In the genomic region with DNA sequence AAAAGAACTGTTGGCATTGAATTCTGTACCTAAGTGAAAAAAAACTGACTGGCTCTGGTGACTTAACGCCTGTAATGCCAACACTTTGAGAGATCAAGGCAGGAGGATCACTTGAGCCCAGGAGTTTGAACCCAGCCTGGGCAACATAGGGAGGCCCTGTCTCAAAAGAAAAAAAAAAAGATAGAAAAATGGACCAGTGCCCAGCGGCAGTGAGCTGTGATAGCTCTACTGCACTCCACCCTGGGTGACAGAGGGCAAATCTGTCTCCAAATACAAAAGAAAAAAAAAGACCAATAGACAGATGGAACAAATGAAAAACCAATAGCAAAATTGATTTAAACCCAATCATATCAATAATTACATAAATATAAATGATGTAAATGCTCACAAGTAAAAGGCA, we compare ENCODE assay signal across 6 cellular contexts. TPM values are rescaled to one million over a fixed set of nuclear protein-coding genes. Genes with fewer than 3 reads are reported as not detected.
DNase-seq lines count a peak whose midpoint lies in the region; ATAC-seq and TF ChIP-seq lines count a peak whose summit lies in the region.

No MANE protein-coding gene starts in this region.

- H3K4me3 Mint-ChIP-seq in CD4-positive, CD25-positive, alpha-beta regulatory T cell, result peak overlapping the region; percentile 48 to 77 (median 56)

- no peak overlapping the region for H3K18ac ChIP-seq in mesendoderm (ENCODE audit: low read length)

- H3K56ac ChIP-seq in mesendoderm (ENCODE audit: low read length), result no peak overlapping the region

- in situ Hi-C loops in astrocyte of the cerebellum (cut with HindIII; ENCODE audit: low sequenced_read_pairs), result no loop called here

- H3K4ac ChIP-seq in mesendoderm (ENCODE audit: low read depth, low read length), result no peak overlapping the region

- peaks cover 0 to 7% (median 3%) of the 10 kb centered on the region in 7 donors for H3K9me3 Mint-ChIP-seq in CD4-positive, CD25-positive, alpha-beta regulatory T cell

- H3K9ac ChIP-seq in mesendoderm (ENCODE audit: low read length), result peak overlapping the region; percentile 0

- no CpG with 5 or more reads among the region's 2 CpGs for WGBS in mesendoderm (ENCODE audit: extremely low coverage, insufficient coverage, low lambda C conversion rate)

- peaks cover under 1 to 1% of the 10 kb centered on the region in 2 experiments for H3K9me3 ChIP-seq in CD4-positive, CD25-positive, alpha-beta regulatory T cell (ENCODE audit: control insufficient read depth in 2 of 2, low read length in 2 of 2)

- no peak overlapping the region for H2BK15ac ChIP-seq in mesendoderm (replicated peaks; ENCODE audit: low read depth)

- no peak overlapping the region for H2BK120ac ChIP-seq in mesendoderm (ENCODE audit: low read depth, low read length)

- H3K79me2 ChIP-seq in mesendoderm (ENCODE audit: control insufficient read depth, insufficient read depth, low read length), result no peaks in the 10 kb centered on the region

- H3K27me3 ChIP-seq in CD4-positive, CD25-positive, alpha-beta regulatory T cell (ENCODE audit: control insufficient read depth, insufficient read depth, low read length), result no peaks in the 10 kb centered on the region
- H3K27me3 ChIP-seq in mesendoderm (ENCODE audit: insufficient read depth, low read length, poor library complexity), result peaks cover 5% of the 10 kb centered on the region

- no peak for DNase-seq in CD4-positive, CD25-positive, alpha-beta regulatory T cell
- DNase-seq in astrocyte of the cerebellum (ENCODE audit: low read depth) (no peak), mesendoderm (no peak), NOMO-1 (lab: John Stamatoyannopoulos, UW; ENCODE audit: unreplicated experiment in 2 of 2) (no peak), NCI-H2029 (lab: John Stamatoyannopoulos, UW) (no peak)
- no peak for DNase-seq in stimulated activated CD4-positive, alpha-beta T cell treated with anti-CD3 and anti-CD28 coated beads, Interleukin-15, amount 100 ng/mL, for 24 hours

- no peak overlapping the region for H4K5ac ChIP-seq in mesendoderm (ENCODE audit: low read length)

- peaks cover 7% of the 10 kb centered on the region for H3K27me3 Mint-ChIP-seq in CD4-positive, CD25-positive, alpha-beta regulatory T cell

- peaks cover 7% of the 10 kb centered on the region for H3K4me1 ChIP-seq in CD4-positive, CD25-positive, alpha-beta regulatory T cell (ENCODE audit: control insufficient read depth, insufficient read depth, low read length, poor library complexity, severe bottlenecking)
- H3K4me1 ChIP-seq in mesendoderm (ENCODE audit: control insufficient read depth, low read depth, low read length), result no peaks in the 10 kb centered on the region

- H4K8ac ChIP-seq in mesendoderm (ENCODE audit: low read depth, low read length), result no peak overlapping the region

- no peak for TF ChIP-seq CTCF in astrocyte of the cerebellum (IDR thresholded peaks at IDR 0.05; ENCODE audit: low read depth, low read length, missing control alignments)

- H3K79me1 ChIP-seq in mesendoderm (ENCODE audit: low read length), result no peaks in the 10 kb centered on the region

- H3K4me2 ChIP-seq in mesendoderm (ENCODE audit: low read length), result peak overlapping the region; percentile 59

- H3K23ac ChIP-seq in mesendoderm (ENCODE audit: low read length), result no peak overlapping the region

- H3K4me1 Mint-ChIP-seq in CD4-positive, CD25-positive, alpha-beta regulatory T cell, result peaks cover 0 to 14% (median 2%) of the 10 kb centered on the region in 4 donors

- H3K27ac Mint-ChIP-seq in CD4-positive, CD25-positive, alpha-beta regulatory T cell, result no peak overlapping the region

- H3K4me3 ChIP-seq in CD4-positive, CD25-positive, alpha-beta regulatory T cell (ENCODE audit: low read depth, low read length), result no peak overlapping the region
- H3K4me3 ChIP-seq in astrocyte of the cerebellum (ENCODE audit: low read depth, low read length), result peak overlapping the region; percentile 37
- H3K4me3 ChIP-seq in mesendoderm (ENCODE audit: low read length), result no peak overlapping the region

- H2BK5ac ChIP-seq in mesendoderm (ENCODE audit: low read length), result no peak overlapping the region

- peaks cover 2% of the 10 kb centered on the region for H3K36me3 Mint-ChIP-seq in CD4-positive, CD25-positive, alpha-beta regulatory T cell

- no peak overlapping the region for H2AK5ac ChIP-seq in mesendoderm (ENCODE audit: low read length)

- H3K36me3 ChIP-seq in CD4-positive, CD25-positive, alpha-beta regulatory T cell (ENCODE audit: control insufficient read depth, insufficient read depth, low read length), result no peaks in the 10 kb centered on the region
- no peaks in the 10 kb centered on the region for H3K36me3 ChIP-seq in mesendoderm (ENCODE audit: control insufficient read depth, insufficient read depth, low read length)

- ATAC-seq in CD4-positive, CD25-positive, alpha-beta regulatory T cell (ENCODE audit: low read depth in 2 of 2), result no peak

- H3K27ac ChIP-seq in CD4-positive, CD25-positive, alpha-beta regulatory T cell (ENCODE audit: insufficient read depth, low read length, poor library complexity, severe bottlenecking), result no peak overlapping the region
- no peak overlapping the region for H3K27ac ChIP-seq in mesendoderm (ENCODE audit: low read depth, low read length)

RNA-seq across cellular contexts. Expression of a gene that starts 0.7 kb away (rescaled TPM):
- 0.99 TPM for total RNA-seq in CD4-positive, CD25-positive, alpha-beta regulatory T cell
- under 1 TPM in 1 of 4 donors, not detected in 3; 0.25 TPM for polyA plus RNA-seq in CD4-positive, CD25-positive, alpha-beta regulatory T cell
- 0.34 TPM for polyA plus RNA-seq in mesendoderm (2013, experiment 1 of 2)
- polyA plus RNA-seq in mesendoderm (2013, experiment 2 of 2), result 0.24 TPM

RNA-seq across cellular contexts. Expression of a gene that starts 22.7 kb away (rescaled TPM):
- 20.5 TPM for total RNA-seq in CD4-positive, CD25-positive, alpha-beta regulatory T cell
- polyA plus RNA-seq in CD4-positive, CD25-positive, alpha-beta regulatory T cell, result 100 to 1,000 TPM; 107 to 133 (median 115) TPM
- polyA plus RNA-seq in mesendoderm (2013, experiment 1 of 2), result 22.1 TPM
- polyA plus RNA-seq in mesendoderm (2013, experiment 2 of 2), result 22.1 TPM

RNA-seq across cellular contexts. Expression of a gene that starts 22.9 kb away (rescaled TPM):
- total RNA-seq in CD4-positive, CD25-positive, alpha-beta regulatory T cell, result 3.2 TPM
- 1 to 10 TPM; 3.7 to 8.7 (median 5.8) TPM for polyA plus RNA-seq in CD4-positive, CD25-positive, alpha-beta regulatory T cell
- polyA plus RNA-seq in mesendoderm (2013, experiment 1 of 2), result 8.8 TPM
- 8.8 TPM for polyA plus RNA-seq in mesendoderm (2013, experiment 2 of 2)

RNA-seq across cellular contexts. Expression of a gene that starts 37.6 kb away (rescaled TPM):
- 9.9 TPM for total RNA-seq in CD4-positive, CD25-positive, alpha-beta regulatory T cell
- polyA plus RNA-seq in CD4-positive, CD25-positive, alpha-beta regulatory T cell, result 10 to 100 TPM; 20.1 to 22.4 (median 20.9) TPM
- 77.1 TPM for polyA plus RNA-seq in mesendoderm (2013, experiment 1 of 2)
- 77.5 TPM for polyA plus RNA-seq in mesendoderm (2013, experiment 2 of 2)

RNA-seq across cellular contexts. Expression of a gene that starts 37.9 kb away (rescaled TPM):
- total RNA-seq in CD4-positive, CD25-positive, alpha-beta regulatory T cell, result 28.4 TPM
- 10 to 100 TPM; 17.3 to 23.5 (median 19.0) TPM for polyA plus RNA-seq in CD4-positive, CD25-positive, alpha-beta regulatory T cell
- 42.0 TPM for polyA plus RNA-seq in mesendoderm (2013, experiment 1 of 2)
- polyA plus RNA-seq in mesendoderm (2013, experiment 2 of 2), result 43.7 TPM
